ENCODE assay signal across 26 cellular contexts in genomic region chr21:36184561-36184960, GRCh38.
"Had no signal": no experiment of that assay in that cellular context is flagged by ENCODE, and none has a peak within 500 bp of the region (broad histone marks: within the 10 kb centered on the region; RNA-seq: fewer than 3 reads in every experiment).

No MANE protein-coding gene starts in this region.

- DNase-seq: activated CD4-positive, alpha-beta memory T cell treated with anti-CD3 and anti-CD28 coated beads, Interleukin-2, amount 10 ng/mL, durations not matched to agents 7 days and 5 days; activated CD4-positive, alpha-beta T cell treated with anti-CD3 and anti-CD28 coated beads for 1 hour; activated CD4-positive, alpha-beta T cell treated with anti-CD3 and anti-CD28 coated beads, Interleukin-2, amount 10 ng/mL, durations not matched to agents 7 days and 5 days; activated CD8-positive, alpha-beta memory T cell treated with anti-CD3 and anti-CD28 coated beads, Interleukin-2, amount 50 U/mL, for 48 hours; activated gamma-delta T cell; activated naive CD4-positive, alpha-beta T cell treated with anti-CD3 and anti-CD28 coated beads, Interleukin-2, amount 50 U/mL, for 16 hours; activated T-cell treated with anti-CD3 and anti-CD28 coated beads, Interleukin-2, amount 50 U/mL, for 24 hours; amygdala; colonic mucosa; effector CD8-positive, alpha-beta T cell; esophagus squamous epithelium; foreskin melanocyte; heart right ventricle; left ventricle myocardium inferior; nephron progenitor cell; nucleus accumbens; pancreas; right cardiac atrium; stimulated activated naive CD8-positive, alpha-beta T cell treated with anti-CD3 and anti-CD28 coated beads, Interleukin-15, Interleukin-2, amounts not matched to agents 100 U/mL and 50 U/mL, for 24 hours; T-helper 2 cell; testis; transverse colon had no signal

- H3K4me1 ChIP-seq: colonic mucosa had no signal

- H3K27me3 Mint-ChIP-seq: activated CD4-positive, alpha-beta memory T cell treated with anti-CD3 and anti-CD28 coated beads, Interleukin-2, amount 10 ng/mL, durations not matched to agents 7 days and 5 days; activated CD4-positive, alpha-beta T cell treated with anti-CD3 and anti-CD28 coated beads, Interleukin-2, amount 10 ng/mL, durations not matched to agents 7 days and 5 days; activated T-cell treated with anti-CD3 and anti-CD28 coated beads, Interleukin-2, amount 50 U/mL, for 24 hours; central memory CD8-positive, alpha-beta T cell had no signal

- H3K4me1 Mint-ChIP-seq: central memory CD8-positive, alpha-beta T cell had no signal

- ATAC-seq: heart right ventricle; mucosa of descending colon; pancreas; right cardiac atrium; stimulated activated naive CD8-positive, alpha-beta T cell treated with anti-CD3 and anti-CD28 coated beads, Interleukin-15, Interleukin-2, amounts not matched to agents 100 U/mL and 50 U/mL, for 24 hours; WTC11 had no signal

- H3K36me3 Mint-ChIP-seq: WTC11 had no signal

- H3K36me3 ChIP-seq: colonic mucosa, left ventricle myocardium inferior, pancreas, transverse colon had no signal

- H3K9me3 ChIP-seq: colonic mucosa, esophagus squamous epithelium, heart right ventricle, left ventricle myocardium inferior, mucosa of descending colon, pancreas, testis, transverse colon had no signal

- H3K9me3 Mint-ChIP-seq: activated CD4-positive, alpha-beta memory T cell treated with anti-CD3 and anti-CD28 coated beads, Interleukin-2, amount 10 ng/mL, durations not matched to agents 7 days and 5 days; activated CD4-positive, alpha-beta T cell treated with anti-CD3 and anti-CD28 coated beads, Interleukin-2, amount 10 ng/mL, durations not matched to agents 7 days and 5 days; activated T-cell treated with anti-CD3 and anti-CD28 coated beads, Interleukin-2, amount 50 U/mL, for 24 hours; central memory CD8-positive, alpha-beta T cell had no signal

- H3K4me3 ChIP-seq: colonic mucosa, esophagus squamous epithelium, heart right ventricle, left ventricle myocardium inferior, mucosa of descending colon, pancreas, testis, transverse colon had no signal

- H3K27ac ChIP-seq: colonic mucosa, epithelial cell of prostate, esophagus squamous epithelium, heart right ventricle, left ventricle myocardium inferior, pancreas, testis, transverse colon had no signal

- H3K27ac Mint-ChIP-seq: activated CD4-positive, alpha-beta memory T cell treated with anti-CD3 and anti-CD28 coated beads, Interleukin-2, amount 10 ng/mL, durations not matched to agents 7 days and 5 days; activated CD4-positive, alpha-beta T cell treated with anti-CD3 and anti-CD28 coated beads, Interleukin-2, amount 10 ng/mL, durations not matched to agents 7 days and 5 days; activated T-cell treated with anti-CD3 and anti-CD28 coated beads, Interleukin-2, amount 50 U/mL, for 24 hours; nephron progenitor cell; WTC11 had no signal

- H3K27me3 ChIP-seq: colonic mucosa, esophagus squamous epithelium, heart right ventricle, pancreas, testis, transverse colon had no signal

- H3K4me3 Mint-ChIP-seq: activated CD4-positive, alpha-beta memory T cell treated with anti-CD3 and anti-CD28 coated beads, Interleukin-2, amount 10 ng/mL, durations not matched to agents 7 days and 5 days; activated CD4-positive, alpha-beta T cell treated with anti-CD3 and anti-CD28 coated beads, Interleukin-2, amount 10 ng/mL, durations not matched to agents 7 days and 5 days; activated T-cell treated with anti-CD3 and anti-CD28 coated beads, Interleukin-2, amount 50 U/mL, for 24 hours; central memory CD8-positive, alpha-beta T cell; nephron progenitor cell; WTC11 had no signal
